8 cellular contexts compared by ENCODE assay signal in the genomic region with DNA sequence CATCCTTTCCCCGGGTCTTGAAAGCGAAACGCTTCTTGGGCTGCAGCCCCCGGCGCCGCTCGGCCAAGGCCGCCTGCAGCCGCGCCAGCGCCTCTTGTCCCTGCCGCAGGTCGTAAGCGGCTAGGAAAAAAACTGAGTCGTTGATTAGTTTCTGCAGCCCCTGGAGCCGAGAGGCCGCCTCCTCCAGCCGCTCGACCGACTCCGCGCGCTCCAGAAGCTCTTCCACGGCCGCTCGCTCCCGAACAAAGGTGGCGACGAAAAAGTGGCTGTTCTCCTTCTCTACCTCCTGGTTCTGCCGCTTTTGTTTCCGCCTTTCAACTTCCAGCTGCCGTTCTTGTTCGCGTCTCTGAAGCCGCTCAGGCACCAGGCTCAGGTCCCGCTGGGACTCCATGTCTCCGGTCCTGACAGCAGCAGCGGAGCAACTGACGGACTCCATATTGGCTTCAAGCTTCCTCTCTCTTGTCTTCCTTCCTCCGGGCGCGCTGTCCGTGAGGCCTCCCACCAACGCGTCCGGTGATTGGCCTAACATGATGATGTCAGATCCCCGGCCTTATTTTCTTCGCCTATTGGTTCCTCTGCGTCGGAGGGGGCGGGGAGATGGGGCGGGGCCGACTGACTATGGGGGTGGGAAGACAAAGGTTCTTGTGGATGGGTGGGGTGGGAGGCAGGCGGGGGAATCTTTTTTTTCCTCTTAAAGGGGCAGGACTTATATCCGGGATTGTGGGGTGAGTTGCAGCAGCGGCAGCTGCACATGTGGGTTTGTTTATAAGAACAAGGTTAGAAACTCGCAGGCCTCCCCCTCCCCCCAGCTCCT.
DNase-seq lines count a peak whose midpoint lies in the region; ATAC-seq and TF ChIP-seq lines count a peak whose summit lies in the region.

TSS of gene TBCC (minus strand) at position 466 of the 814 bp plus-strand sequence. CDS start at position 436, 30 bp downstream.

- peak within 1 kb of the TSS; percentile 87 for H3K27ac ChIP-seq in SK-N-MC
- peak within 1 kb of the TSS; percentile 94 for H3K27ac ChIP-seq in substantia nigra (ENCODE audit: low read depth, low read length, poor library complexity, severe bottlenecking)

- H3K9me3 ChIP-seq in SK-N-MC (ENCODE audit: low read depth, low read length), result no peaks in the 10 kb centered on the region

- peak within 1 kb of the TSS; percentile 98 for H3K4me3 Mint-ChIP-seq in activated naive CD4-positive, alpha-beta T cell treated with anti-CD3 and anti-CD28 coated beads, Interleukin-2, amount 50 U/mL, for 24 hours

- peaks cover 5% of the 10 kb centered on the region for H3K9me3 Mint-ChIP-seq in activated naive CD4-positive, alpha-beta T cell treated with anti-CD3 and anti-CD28 coated beads, Interleukin-2, amount 50 U/mL, for 24 hours

- H3K27me3 ChIP-seq in GM06990 (replicated peaks; ENCODE audit: control insufficient read depth, insufficient read depth, low read length), result no peaks in the 10 kb centered on the region

- peak within 1 kb of the TSS; percentile 100 for H3K27ac Mint-ChIP-seq in activated naive CD4-positive, alpha-beta T cell treated with anti-CD3 and anti-CD28 coated beads, Interleukin-2, amount 50 U/mL, for 24 hours

- H3K4me3 ChIP-seq in GM06990 (replicated peaks; ENCODE audit: low read depth, low read length) (peak within 1 kb of the TSS; percentile 91), SK-N-MC (peak within 1 kb of the TSS; percentile 79)

- peaks cover 9% of the 10 kb centered on the region for H3K36me3 Mint-ChIP-seq in activated naive CD4-positive, alpha-beta T cell treated with anti-CD3 and anti-CD28 coated beads, Interleukin-2, amount 50 U/mL, for 24 hours

- no peaks in the 10 kb centered on the region for H3K27me3 Mint-ChIP-seq in activated naive CD4-positive, alpha-beta T cell treated with anti-CD3 and anti-CD28 coated beads, Interleukin-2, amount 50 U/mL, for 24 hours

- no peak for TF ChIP-seq CTCF in GM06990 (IDR thresholded peaks at IDR 0.05; ENCODE audit: insufficient read depth, low read length, poor library complexity, severe bottlenecking)

- H3K4me1 Mint-ChIP-seq in activated naive CD4-positive, alpha-beta T cell treated with anti-CD3 and anti-CD28 coated beads, Interleukin-2, amount 50 U/mL, for 24 hours, result peaks cover 36% of the 10 kb centered on the region

- DNase-seq in GM06990 (ENCODE audit: extremely low read depth, insufficient read length) (peak; percentile 96), NCI-H1048 (lab: John Stamatoyannopoulos, UW) (peak; percentile 89), SK-N-MC (ENCODE audit: low read depth, low spot score) (peak; percentile 93), globus pallidus (ENCODE audit: low spot score) (peak; percentile 99), non-pigmented ciliary epithelial cell (ENCODE audit: low read depth) (peak; percentile 96), substantia nigra (lab: John Stamatoyannopoulos, UW) (peak; percentile 75 to 99 (median 97))

- H3K9ac ChIP-seq in SK-N-MC (ENCODE audit: insufficient read length), result peak within 1 kb of the TSS; percentile 87

- H3K36me3 ChIP-seq in GM06990 (ENCODE audit: control insufficient read depth, insufficient read depth, low read length), result no peaks in the 10 kb centered on the region
- no peaks in the 10 kb centered on the region for H3K36me3 ChIP-seq in SK-N-MC (ENCODE audit: insufficient read depth, low read length)

- ATAC-seq in HG02571 (IDR thresholded peaks at IDR 0.05; ENCODE audit: unreplicated experiment), result peak; percentile 76

Comparison
In these comparisons a context has a peak if more than half of its experiments do, and no peak if none do; other contexts are left out.
1. Peak in every context shown above with its lines: DNase-seq, ATAC-seq, H3K4me3 ChIP-seq and H3K27ac ChIP-seq.